1 cellular context compared by ENCODE assay signal in the genomic region with DNA sequence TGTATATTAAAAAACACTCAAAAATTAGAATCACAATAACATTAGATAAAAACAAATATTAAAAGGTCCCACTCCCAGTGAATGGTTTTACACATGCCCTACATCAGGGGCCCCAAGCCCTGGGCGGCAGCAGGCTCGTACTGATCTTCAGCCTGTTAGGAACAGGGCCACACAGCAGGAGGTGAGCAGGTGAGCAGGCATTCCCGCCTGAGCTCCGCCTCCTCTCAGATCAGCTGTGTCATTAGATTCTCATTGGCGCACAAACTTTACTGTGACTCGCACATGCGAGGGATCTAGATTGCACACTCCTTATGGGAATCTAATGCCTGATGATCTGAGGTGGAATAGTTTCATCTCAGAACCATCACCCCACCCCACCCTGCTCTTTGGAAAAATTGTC.
A peak's percentile ranks its signal among the peaks of the same experiment; 100 is the strongest.
TF ChIP-seq lines count a peak whose summit lies in the region.

No MANE protein-coding gene starts in this region.

TF ChIP-seq in H1, 55 proteins besides CTCF, POLR2A, EP300 and RAD21:
- TF ChIP-seq, protein P1, sequence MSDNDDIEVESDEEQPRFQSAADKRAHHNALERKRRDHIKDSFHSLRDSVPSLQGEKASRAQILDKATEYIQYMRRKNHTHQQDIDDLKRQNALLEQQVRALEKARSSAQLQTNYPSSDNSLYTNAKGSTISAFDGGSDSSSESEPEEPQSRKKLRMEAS (IDR thresholded peaks at IDR 0.05): 0 out of 2 replicates have a peak, but pooled peaks have one; percentile 40
- TF ChIP-seq SRF (IDR thresholded peaks at IDR 0.05; ENCODE audit: low read depth, low read length) (no peak), MAFK (IDR thresholded peaks at IDR 0.05; ENCODE audit: low read depth, low read length) (no peak), CHD1 (IDR thresholded peaks at IDR 0.05; ENCODE audit: low read depth, low read length) (no peak), NANOG (IDR thresholded peaks at IDR 0.05; ENCODE audit: insufficient read depth, low read depth, low read length, poor library complexity, severe bottlenecking) (no peak), TBP (IDR thresholded peaks at IDR 0.05; ENCODE audit: low read depth, low read length) (no peak), KDM1A (IDR thresholded peaks at IDR 0.05; ENCODE audit: borderline replicate concordance, low read length) (no peak), SP4 (IDR thresholded peaks at IDR 0.05; ENCODE audit: low read length) (no peak), CREB1 (IDR thresholded peaks at IDR 0.05) (no peak)
- TF ChIP-seq, protein P2, sequence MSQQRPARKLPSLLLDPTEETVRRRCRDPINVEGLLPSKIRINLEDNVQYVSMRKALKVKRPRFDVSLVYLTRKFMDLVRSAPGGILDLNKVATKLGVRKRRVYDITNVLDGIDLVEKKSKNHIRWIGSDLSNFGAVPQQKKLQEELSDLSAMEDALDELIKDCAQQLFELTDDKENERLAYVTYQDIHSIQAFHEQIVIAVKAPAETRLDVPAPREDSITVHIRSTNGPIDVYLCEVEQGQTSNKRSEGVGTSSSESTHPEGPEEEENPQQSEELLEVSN (IDR thresholded peaks at IDR 0.05): peak; percentile 61; the same call in 1 of the 2 replicates
- TF ChIP-seq, protein P3, sequence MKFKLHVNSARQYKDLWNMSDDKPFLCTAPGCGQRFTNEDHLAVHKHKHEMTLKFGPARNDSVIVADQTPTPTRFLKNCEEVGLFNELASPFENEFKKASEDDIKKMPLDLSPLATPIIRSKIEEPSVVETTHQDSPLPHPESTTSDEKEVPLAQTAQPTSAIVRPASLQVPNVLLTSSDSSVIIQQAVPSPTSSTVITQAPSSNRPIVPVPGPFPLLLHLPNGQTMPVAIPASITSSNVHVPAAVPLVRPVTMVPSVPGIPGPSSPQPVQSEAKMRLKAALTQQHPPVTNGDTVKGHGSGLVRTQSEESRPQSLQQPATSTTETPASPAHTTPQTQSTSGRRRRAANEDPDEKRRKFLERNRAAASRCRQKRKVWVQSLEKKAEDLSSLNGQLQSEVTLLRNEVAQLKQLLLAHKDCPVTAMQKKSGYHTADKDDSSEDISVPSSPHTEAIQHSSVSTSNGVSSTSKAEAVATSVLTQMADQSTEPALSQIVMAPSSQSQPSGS (IDR thresholded peaks at IDR 0.05; ENCODE audit: low read length): no peak
TF ChIP-seq in H1: peak in this region for 2.
